In the genomic region with DNA sequence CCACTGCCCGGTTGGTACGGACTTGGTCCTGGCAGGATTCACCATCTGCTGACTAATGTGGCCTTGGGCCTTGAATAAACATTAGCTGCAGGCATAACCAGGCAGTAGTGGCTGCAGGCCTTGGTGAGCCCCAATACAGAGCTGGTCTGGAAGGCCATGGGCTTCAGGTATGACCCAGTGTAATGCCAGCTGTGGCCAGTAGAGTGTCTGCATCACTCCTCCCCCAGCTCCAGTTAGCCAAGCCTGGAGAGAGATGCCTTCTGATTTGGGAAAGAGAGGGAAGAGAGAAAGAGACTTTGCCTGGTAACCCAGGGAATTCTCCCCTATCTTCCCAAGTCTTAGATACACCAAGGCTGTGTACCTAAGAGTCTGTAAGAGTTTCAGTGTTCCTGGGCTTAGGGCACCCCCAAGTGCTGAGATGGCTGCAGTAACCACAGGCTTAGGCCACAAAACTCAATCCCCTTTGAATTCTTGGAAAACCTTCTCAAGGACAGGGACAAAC, we compare ENCODE assay signal across 9 cellular contexts. TPM values are rescaled to one million over a fixed set of nuclear protein-coding genes. Genes with fewer than 3 reads are reported as not detected.
DNase-seq lines count a peak whose midpoint lies in the region; ATAC-seq and TF ChIP-seq lines count a peak whose summit lies in the region.
"Had no signal": no experiment of that assay in that cellular context is flagged by ENCODE, and none has a peak within 500 bp of the region (broad histone marks: within the 10 kb centered on the region; RNA-seq: fewer than 3 reads in every experiment).

No MANE protein-coding gene starts in this region.

- intact Hi-C loops in Calu3 (cut with micrococcal nuclease; ENCODE audit: unreplicated experiment) = loop anchor here (2.0 kb wide), 1 partner anchor 29 kb away; no protein-coding TSS in a partner anchor
- intact Hi-C loops in right lobe of liver (cut with DNase I) = no loop called here
- intact Hi-C loops in ovary (cut with DNase I) = loop anchor here in 1 of 4 donors (10.0 kb wide), 1 partner anchor 301 kb away; no protein-coding TSS in a partner anchor
- intact Hi-C loops in sciatic nerve (cut with DNase I) = loop anchor here (10.0 kb wide), 1 partner anchor 61 kb away; no protein-coding TSS in a partner anchor

- in situ Hi-C loops in astrocyte of the spinal cord (cut with HindIII; ENCODE audit: low sequenced_read_pairs) = no loop called here

- H3K27me3 ChIP-seq in right lobe of liver (no peaks in the 10 kb centered on the region), ovary (no peaks in the 10 kb centered on the region)

- H3K9me3 ChIP-seq in right lobe of liver (no peaks in the 10 kb centered on the region), ovary (no peaks in the 10 kb centered on the region)

- TF ChIP-seq POLR2A in right lobe of liver (IDR thresholded peaks at IDR 0.05) (no peak), ovary (IDR thresholded peaks at IDR 0.05) (no peak)

- no TSS peak for BruUV-seq in Calu3 (replicated peaks; lab: Mats Ljungman, UMichigan)

- peaks cover 0 to 45% (median 15%) of the 10 kb centered on the region in 4 donors for H3K4me1 ChIP-seq in right lobe of liver
- H3K4me1 ChIP-seq in ovary (ENCODE audit: insufficient read depth) = no peaks in the 10 kb centered on the region

- H3K4me3 Mint-ChIP-seq in Calu3 (ENCODE audit: low read depth, unreplicated experiment) (no peak overlapping the region), HFFc6 (no peak overlapping the region)
- H3K4me3 Mint-ChIP-seq in naive thymus-derived CD8-positive, alpha-beta T cell = no peak overlapping the region

- WGBS in right lobe of liver (ENCODE audit: insufficient coverage, low coverage, low lambda C conversion rate, missing lambda C conversion rate) = 40% methylated on average over 2 of the region's 2 CpGs
- WGBS in ovary, 3 donors = 63 to 71% (median 70%) methylated on average over 2 of the region's 2 CpGs

- TF ChIP-seq EP300 in ovary (IDR thresholded peaks at IDR 0.05) = no peak

- H3K27ac ChIP-seq in right lobe of liver (peak overlapping the region in 2 of 3 donors; percentile 18 to 89), ovary (no peak overlapping the region)

- DNase-seq in Calu3 (peak; percentile 32), HFFc6 (no peak), astrocyte of the spinal cord (ENCODE audit: low read depth, low spot score) (no peak), right lobe of liver (peak; percentile 70 to 81 (median 72)), ovary (no peak), sciatic nerve (ENCODE audit: low spot score) (no peak)
- no peak for DNase-seq in naive thymus-derived CD8-positive, alpha-beta T cell
- no peak for DNase-seq in activated effector memory CD4-positive, alpha-beta T cell treated with anti-CD3 and anti-CD28 coated beads, Interleukin-2, amount 50 U/mL, for 16 hours
- DNase-seq: Right ventricle myocardium superior had no signal

- POLR2A ChIA-PET in naive thymus-derived CD8-positive, alpha-beta T cell (lab: Charles Lee) = no interaction called here

- no peaks in the 10 kb centered on the region for H3K36me3 ChIP-seq in right lobe of liver
- H3K36me3 ChIP-seq in ovary = no peaks in the 10 kb centered on the region

- H3K9me3 Mint-ChIP-seq in Calu3 (ENCODE audit: low read depth, unreplicated experiment) = no peaks in the 10 kb centered on the region
- H3K9me3 Mint-ChIP-seq in HFFc6 = no peaks in the 10 kb centered on the region
- H3K9me3 Mint-ChIP-seq in naive thymus-derived CD8-positive, alpha-beta T cell = peaks cover 0 to 14% (median 7%) of the 10 kb centered on the region in 9 donors

- TF ChIP-seq CTCF in Calu3 (IDR thresholded peaks at IDR 0.05; ENCODE audit: unreplicated experiment) = peak; percentile 51
- TF ChIP-seq CTCF in HFFc6 (IDR thresholded peaks at IDR 0.05) = peak; percentile 72
- TF ChIP-seq CTCF in astrocyte of the spinal cord (IDR thresholded peaks at IDR 0.05; ENCODE audit: low read depth, low read length) = peak; percentile 50
- TF ChIP-seq CTCF in right lobe of liver (IDR thresholded peaks at IDR 0.05) = peak; percentile 39 to 88 (median 55)
- no peak for TF ChIP-seq CTCF in ovary (IDR thresholded peaks at IDR 0.05)

- CTCF ChIA-PET in Calu3 (lab: Charles Lee) = interaction anchor here (0.6 to 2.3 kb wide), 4 partner anchors 11 to 74 kb away, joined by 3 to 22 read pairs (median 7); no protein-coding TSS in a partner anchor

- H3K4me3 ChIP-seq in astrocyte of the spinal cord (ENCODE audit: low read depth, low read length) = no peak overlapping the region
- H3K4me3 ChIP-seq in right lobe of liver = no peak overlapping the region
- no peak overlapping the region for H3K4me3 ChIP-seq in ovary

- no peaks in the 10 kb centered on the region for H3K36me3 Mint-ChIP-seq in Calu3 (ENCODE audit: insufficient read depth, unreplicated experiment)
- no peaks in the 10 kb centered on the region for H3K36me3 Mint-ChIP-seq in HFFc6 (ENCODE audit: low read depth)
- peaks cover 0 to 11% (median 8%) of the 10 kb centered on the region in 3 donors for H3K36me3 Mint-ChIP-seq in naive thymus-derived CD8-positive, alpha-beta T cell

- peak; percentile 74 to 86 (median 82) for ATAC-seq in right lobe of liver
- ATAC-seq in naive thymus-derived CD8-positive, alpha-beta T cell = no peak
- no peak for ATAC-seq in sciatic nerve

- no peaks in the 10 kb centered on the region for H3K4me1 Mint-ChIP-seq in Calu3 (ENCODE audit: low read depth, unreplicated experiment)
- peaks cover 18% of the 10 kb centered on the region for H3K4me1 Mint-ChIP-seq in HFFc6 (ENCODE audit: low read depth)
- peaks cover 0 to 5% (median 1%) of the 10 kb centered on the region in 4 donors for H3K4me1 Mint-ChIP-seq in naive thymus-derived CD8-positive, alpha-beta T cell

- H3K27ac Mint-ChIP-seq in Calu3 (ENCODE audit: unreplicated experiment) (no peak overlapping the region), HFFc6 (no peak overlapping the region)
- H3K27ac Mint-ChIP-seq in naive thymus-derived CD8-positive, alpha-beta T cell = no peak overlapping the region

- H3K27me3 Mint-ChIP-seq in Calu3 (ENCODE audit: unreplicated experiment) = no peaks in the 10 kb centered on the region
- H3K27me3 Mint-ChIP-seq in HFFc6 (ENCODE audit: insufficient read depth) = no peaks in the 10 kb centered on the region
- H3K27me3 Mint-ChIP-seq in naive thymus-derived CD8-positive, alpha-beta T cell = no peaks in the 10 kb centered on the region

RNA-seq across cellular contexts. Expression of a gene that starts 5.6 kb away (rescaled TPM):
- total RNA-seq in Calu3 (2022) (9.2 and 12.3 TPM in 2 replicates), right lobe of liver (100 to 1,000 TPM; 251 to 616 (median 411) TPM), ovary (1 to 10 TPM; 3.8 to 7.2 (median 4.6) TPM), sciatic nerve (14.8 TPM)
- 1 to 10 TPM; 1.5 to 2.3 (median 2.1) TPM for total RNA-seq in HFFc6 (2021; fragmentation: NEBNext Ultra II Directional; extraction: Animal tissue kit (Norgen Biotek cat#: 25700))
- 1 to 10 TPM; 3.0 to 5.4 TPM for polyA plus RNA-seq in ovary
- total RNA-seq in naive thymus-derived CD8-positive, alpha-beta T cell = 1 to 10 TPM; 1.0 to 1.1 TPM
- under 1 TPM in 2 of 3 donors, not detected in 1; 0.32 to 0.71 TPM for polyA plus RNA-seq in naive thymus-derived CD8-positive, alpha-beta T cell

RNA-seq across cellular contexts. Expression of a gene that starts 19.1 kb away (rescaled TPM):
- total RNA-seq in Calu3 (2022) (11.2 and 11.5 TPM in 2 replicates), right lobe of liver (1 to 10 TPM; 2.8 to 5.6 (median 4.2) TPM), ovary (10 to 100 TPM; 16.0 to 27.2 (median 19.8) TPM), sciatic nerve (30.8 TPM)
- 10 to 100 TPM in 2 of 6 experiments, 1 to 10 TPM in 4; 3.8 to 10.4 (median 8.8) TPM for total RNA-seq in HFFc6 (2021; fragmentation: NEBNext Ultra II Directional; extraction: Animal tissue kit (Norgen Biotek cat#: 25700))
- polyA plus RNA-seq in ovary = 10 to 100 TPM; 10.0 to 11.7 TPM
- total RNA-seq in naive thymus-derived CD8-positive, alpha-beta T cell = 100 to 1,000 TPM; 112 to 115 TPM
- polyA plus RNA-seq in naive thymus-derived CD8-positive, alpha-beta T cell = 10 to 100 TPM in 2 of 3 donors, 1 to 10 TPM in 1; 6.5 to 20.6 (median 11.3) TPM

Comparison
In these comparisons a context has a peak if more than half of its experiments do, and no peak if none do; other contexts are left out.
1. DNase-seq: peak in Calu3 (single experiment) and right lobe of liver (3 of 3); none in HFFc6 (single experiment), astrocyte of the spinal cord (single experiment), ovary (0 of 5), naive thymus-derived CD8-positive, alpha-beta T cell (0 of 10), activated effector memory CD4-positive, alpha-beta T cell treated with anti-CD3 and anti-CD28 coated beads, Interleukin-2, amount 50 U/mL, for 16 hours (single experiment) and sciatic nerve (single experiment).
2. CTCF ChIP-seq: peak in Calu3 (single experiment), HFFc6 (single experiment), astrocyte of the spinal cord (single experiment) and right lobe of liver (4 of 4); none in ovary (0 of 3).
3. ATAC-seq: peak in right lobe of liver (4 of 4); none in naive thymus-derived CD8-positive, alpha-beta T cell (0 of 2) and sciatic nerve (single experiment).
4. H3K27ac ChIP-seq: peak in right lobe of liver (2 of 3); none in ovary (0 of 2).
5. RNA of a gene that starts 5.6 kb away (total RNA-seq): 251 to 616 TPM in right lobe of liver; 14.8 TPM in sciatic nerve (single experiment), 9.2 to 12.3 TPM in Calu3, 3.8 to 7.2 TPM in ovary, 1.5 to 2.3 TPM in HFFc6 and 1.0 to 1.1 TPM in naive thymus-derived CD8-positive, alpha-beta T cell; every median in the first group is over 10 times any median in the second.
6. intact Hi-C loops: an anchor here in Calu3 (2.0 kb wide) and sciatic nerve (10.0 kb wide); none called in right lobe of liver.